Comparison of ENCODE assay signal across 20 cellular contexts in the genomic region with DNA sequence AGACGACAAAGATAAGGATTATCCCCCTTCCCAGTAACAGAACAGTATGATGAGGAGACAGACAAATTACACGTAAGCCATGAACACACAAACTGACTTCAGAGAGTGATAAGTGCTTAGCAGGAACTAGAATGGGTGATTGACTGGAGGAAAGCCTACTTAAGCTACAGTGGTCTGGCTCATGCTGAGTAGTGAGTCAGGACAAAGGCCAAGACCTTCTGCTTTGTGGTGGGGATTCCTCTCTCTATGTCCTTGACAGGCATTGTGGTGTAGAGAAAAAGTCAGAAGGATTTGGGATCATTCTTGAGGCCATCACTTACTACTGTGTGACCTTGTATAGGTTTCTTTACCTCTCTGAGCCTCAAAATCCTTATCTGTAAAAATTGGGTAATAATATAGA.
"Had no signal": no experiment of that assay in that cellular context is flagged by ENCODE, and none has a peak within 500 bp of the region (broad histone marks: within the 10 kb centered on the region; RNA-seq: fewer than 3 reads in every experiment).

No MANE protein-coding gene starts in this region.

- DNase-seq: effector CD8-positive, alpha-beta T cell; heart left ventricle; hippocampal formation; kidney glomerular epithelial cell; mammary epithelial cell; mucosa of descending colon; naive thymus-derived CD8-positive, alpha-beta T cell; psoas muscle; stimulated activated CD4-positive, alpha-beta T cell treated with anti-CD3 and anti-CD28 coated beads, Interleukin-2, amount 100 ng/mL, for 24 hours; stimulated activated CD4-positive, alpha-beta T cell treated with anti-CD3 and anti-CD28 coated beads, Interleukin-4, amount 100 ng/mL, for 4 hours; stimulated activated naive CD4-positive, alpha-beta T cell; stomach had no signal

- FAIRE-seq: endometrium, frontal cortex had no signal

- H3K4me1 ChIP-seq: heart left ventricle, psoas muscle, stomach had no signal

- H3K36me3 ChIP-seq: heart left ventricle, neutrophil, stomach had no signal

- H3K27ac ChIP-seq: coronary artery, heart left ventricle, neutrophil, psoas muscle, skin epidermis, stomach had no signal

- ATAC-seq: esophagus mucosa; heart left ventricle; left lobe of liver; mucosa of descending colon; naive thymus-derived CD8-positive, alpha-beta T cell; psoas muscle; sciatic nerve had no signal

- H3K4me3 ChIP-seq: coronary artery, heart left ventricle, mucosa of descending colon, psoas muscle, skin epidermis, stomach had no signal

- H3K9me3 ChIP-seq: mucosa of descending colon, neutrophil, psoas muscle had no signal
